In the genomic region with DNA sequence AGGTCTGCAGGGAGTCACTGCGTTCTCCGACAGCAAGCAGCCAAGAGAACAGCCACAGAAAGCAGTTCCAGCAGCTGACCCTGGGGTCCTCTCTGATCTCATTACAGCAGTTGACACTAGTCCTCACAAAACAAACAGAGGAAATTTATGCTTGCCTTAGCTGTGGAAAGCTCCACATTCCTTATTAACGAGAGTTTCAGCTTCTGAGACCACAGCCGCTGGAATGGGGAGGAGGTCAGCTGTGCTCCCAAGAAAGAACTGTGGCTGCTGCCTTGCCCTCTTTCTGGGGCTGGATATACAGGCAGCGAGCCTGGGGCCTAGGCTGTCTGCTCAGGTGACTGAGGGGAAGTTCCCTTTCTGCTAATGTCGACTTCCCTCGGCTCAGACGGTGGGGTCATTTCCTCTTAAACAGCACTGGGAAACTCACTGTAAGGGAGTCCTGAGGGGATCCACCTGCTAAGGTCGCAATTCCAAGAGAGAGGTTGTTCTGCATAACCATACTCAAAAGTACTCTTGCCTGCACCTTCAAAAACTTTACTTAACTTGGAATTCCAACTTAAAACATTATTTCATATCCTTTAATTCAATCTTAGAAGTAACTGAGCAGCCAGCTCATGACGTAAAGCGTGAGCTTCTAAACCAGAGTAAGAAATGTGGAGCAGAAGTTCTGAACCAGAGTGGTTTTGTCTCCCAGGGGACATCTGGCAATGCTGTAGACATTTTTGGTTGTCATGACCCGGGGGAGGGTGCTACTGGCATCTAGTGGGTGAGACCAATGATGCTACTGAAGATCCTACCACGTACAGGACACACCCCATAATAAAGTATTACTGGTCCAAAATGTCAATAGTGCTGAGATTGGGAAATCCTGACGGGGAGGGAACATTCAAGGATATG, we compare ENCODE assay signal across 1 cellular context.
TF ChIP-seq lines count a peak whose summit lies in the region.

No MANE protein-coding gene starts in this region.

TF ChIP-seq in K562, 482 proteins besides CTCF, POLR2A, EP300 and RAD21 (continued from another document):
- TF ChIP-seq SPI1 (IDR thresholded peaks at IDR 0.05; ENCODE audit: borderline replicate concordance, low read depth, low read length) = peak; percentile 21; the same call in 1 of the 2 replicates
